Comparison of ENCODE assay signal across 26 cellular contexts in the genomic region with DNA sequence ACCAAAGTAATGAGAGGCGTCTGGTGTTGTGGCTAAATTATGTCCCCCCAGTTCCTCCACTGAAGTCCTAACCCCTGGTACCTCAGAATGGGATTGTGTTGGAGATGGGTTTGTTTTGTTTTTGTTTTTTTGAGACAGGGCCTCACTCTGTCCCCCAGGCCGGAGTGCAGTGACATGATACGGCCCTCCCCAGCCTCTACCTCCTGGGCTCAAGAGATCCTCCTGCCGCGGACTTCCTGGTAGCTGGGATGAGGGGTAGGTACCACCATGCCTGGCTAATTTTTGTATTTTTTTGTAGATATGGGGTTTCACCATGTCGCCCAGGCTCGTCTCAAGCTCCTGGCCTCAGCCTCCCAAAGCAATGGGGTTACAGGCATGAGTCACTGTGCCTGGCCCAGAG.
A peak's percentile ranks its signal among the peaks of the same experiment; 100 is the strongest.
DNase-seq lines count a peak whose midpoint lies in the region; ATAC-seq and TF ChIP-seq lines count a peak whose summit lies in the region.
"Had no signal": no experiment of that assay in that cellular context is flagged by ENCODE, and none has a peak within 500 bp of the region (broad histone marks: within the 10 kb centered on the region; RNA-seq: fewer than 3 reads in every experiment).

No MANE protein-coding gene starts in this region.

- TF ChIP-seq CTCF in OCI-LY1 (IDR thresholded peaks at IDR 0.05; ENCODE audit: low read length) (no peak), foreskin fibroblast (IDR thresholded peaks at IDR 0.05; ENCODE audit: low read depth, low read length) (no peak)

- peak overlapping the region; percentile 86 for H3K4me2 ChIP-seq in BLaER1
- H3K4me2 ChIP-seq in OCI-LY1 (ENCODE audit: low read length), result peak overlapping the region; percentile 71
- H3K4me2 ChIP-seq: hepatocyte had no signal

- no peaks in the 10 kb centered on the region for H3K9me2 ChIP-seq in OCI-LY1 (ENCODE audit: low read depth, low read length)

- H3K27ac ChIP-seq in BLaER1 (peak overlapping the region; percentile 100), OCI-LY1 (ENCODE audit: low read depth, low read length, poor library complexity, severe bottlenecking) (peak overlapping the region; percentile 97)
- H3K27ac ChIP-seq: esophagus squamous epithelium, hepatocyte, pancreas had no signal

- H3K79me2 ChIP-seq in OCI-LY1 (ENCODE audit: insufficient read depth, low read length), result no peaks in the 10 kb centered on the region

- no peak overlapping the region for H2AFZ ChIP-seq in OCI-LY1 (ENCODE audit: low read length)
- H2AFZ ChIP-seq: hepatocyte had no signal

- H3K9me3 Mint-ChIP-seq in immature natural killer cell, result no peaks in the 10 kb centered on the region
- H3K9me3 Mint-ChIP-seq: dendritic cell treated with granulocyte-macrophage colony-stimulating factor and Interleukin-4, amounts not matched to agents 40 ng/mL and 50 ng/mL, for 4 days had no signal

- H3K27me3 Mint-ChIP-seq in immature natural killer cell (ENCODE audit: low read depth in 3 of 3), result peaks cover 0 to 6% (median 5%) of the 10 kb centered on the region in 3 donors

- no peak for DNase-seq in immature natural killer cell
- DNase-seq in stimulated activated CD8-positive, alpha-beta memory T cell treated with anti-CD3 and anti-CD28 coated beads, Interleukin-4, amount 100 ng/mL, for 48 hours, result peak; percentile 14
- DNase-seq in ecto neural progenitor cell (ENCODE audit: low spot score), result no peak
- DNase-seq in foreskin fibroblast, result no peak
- DNase-seq: activated naive CD4-positive, alpha-beta T cell; C1 segment of cervical spinal cord; central memory CD4-positive, alpha-beta T cell; COR-L47; DMS53; esophagus squamous epithelium; foreskin melanocyte; GF-D8; left cardiac atrium; mucosa of descending colon; MV-4-11; NCI-H1436 treated with DMSO at 0.1 percent for 48 hours; NCI-H345; stimulated activated naive CD8-positive, alpha-beta T cell treated with anti-CD3 and anti-CD28 coated beads, Interleukin-15, Interleukin-2, amounts not matched to agents 100 U/mL and 50 U/mL, for 24 hours; T-helper 9 cell had no signal

- no peaks in the 10 kb centered on the region for H3K27me3 ChIP-seq in BLaER1
- no peaks in the 10 kb centered on the region for H3K27me3 ChIP-seq in OCI-LY1 (ENCODE audit: insufficient read depth, low read length)
- H3K27me3 ChIP-seq: esophagus squamous epithelium, hepatocyte, pancreas had no signal

- H3K36me3 ChIP-seq in BLaER1, result peaks cover 25% of the 10 kb centered on the region
- no peaks in the 10 kb centered on the region for H3K36me3 ChIP-seq in OCI-LY1 (ENCODE audit: insufficient read depth, low read length)
- H3K36me3 ChIP-seq: esophagus squamous epithelium, pancreas had no signal

- ATAC-seq in HG03196 (IDR thresholded peaks at IDR 0.05; ENCODE audit: unreplicated experiment), result no peak
- ATAC-seq: HepG2; left cardiac atrium; mucosa of descending colon; pancreas; stimulated activated naive CD8-positive, alpha-beta T cell treated with anti-CD3 and anti-CD28 coated beads, Interleukin-15, Interleukin-2, amounts not matched to agents 100 U/mL and 50 U/mL, for 24 hours had no signal

- peaks cover 22% of the 10 kb centered on the region in 2 donors for H3K4me1 Mint-ChIP-seq in immature natural killer cell

- H3K4me3 ChIP-seq in BLaER1, result peak overlapping the region; percentile 75
- H3K4me3 ChIP-seq in OCI-LY1 (ENCODE audit: low read depth, low read length, poor library complexity, severe bottlenecking), result peak overlapping the region; percentile 51
- no peak overlapping the region for H3K4me3 ChIP-seq in foreskin fibroblast (ENCODE audit: low read depth in 1 of 2, low read length in 2 of 2)
- H3K4me3 ChIP-seq: esophagus squamous epithelium, hepatocyte, mucosa of descending colon, pancreas had no signal

- H3F3A ChIP-seq in OCI-LY1 (ENCODE audit: insufficient read depth, low read length), result no peaks in the 10 kb centered on the region

- no peaks in the 10 kb centered on the region for H3K36me3 Mint-ChIP-seq in immature natural killer cell

- peak overlapping the region in 2 of 6 donors; percentile 38 to 82 for H3K27ac Mint-ChIP-seq in immature natural killer cell
- H3K27ac Mint-ChIP-seq: dendritic cell treated with granulocyte-macrophage colony-stimulating factor and Interleukin-4, amounts not matched to agents 40 ng/mL and 50 ng/mL, for 4 days had no signal

- H3K4me3 Mint-ChIP-seq in immature natural killer cell, result peak overlapping the region in 3 of 5 donors; percentile 28 to 79 (median 35)
- H3K4me3 Mint-ChIP-seq: dendritic cell treated with granulocyte-macrophage colony-stimulating factor and Interleukin-4, amounts not matched to agents 40 ng/mL and 50 ng/mL, for 4 days had no signal

- H3K9me3 ChIP-seq in BLaER1 (peaks cover 9% of the 10 kb centered on the region; the same call in 1 of the 2 replicates), OCI-LY1 (ENCODE audit: low read length) (no peaks in the 10 kb centered on the region)
- H3K9me3 ChIP-seq: esophagus squamous epithelium, mucosa of descending colon, pancreas had no signal

- H3K9ac ChIP-seq in BLaER1, result peak overlapping the region; percentile 96
- H3K9ac ChIP-seq in OCI-LY1 (ENCODE audit: low read length), result peak overlapping the region; percentile 78

- H3K4me1 ChIP-seq in BLaER1 (peaks cover 99% of the 10 kb centered on the region), OCI-LY1 (ENCODE audit: insufficient read depth, low read length, severe bottlenecking) (peaks cover 64% of the 10 kb centered on the region)
- H3K4me1 ChIP-seq: pancreas had no signal

- H4K20me1 ChIP-seq in BLaER1 (no peaks in the 10 kb centered on the region), OCI-LY1 (ENCODE audit: insufficient read depth, low read length) (no peaks in the 10 kb centered on the region)

Comparison
In these comparisons a context has a peak if more than half of its experiments do, and no peak if none do; other contexts are left out.
1. H3K4me3 ChIP-seq: peak in BLaER1 (single experiment) and OCI-LY1 (single experiment); none in foreskin fibroblast (0 of 2).